ENCODE assay signal across 1 cellular context in genomic region chr21:44868707-44869106, GRCh38.
TF ChIP-seq lines count a peak whose summit lies in the region.

No MANE protein-coding gene starts in this region.

TF ChIP-seq in HEK293T, 16 proteins besides CTCF, POLR2A, EP300 and RAD21 (continued from another document):
- TF ChIP-seq FOXM1 (IDR thresholded peaks at IDR 0.05; ENCODE audit: borderline replicate concordance) = no peak
- no peak for TF ChIP-seq ARNT (IDR thresholded peaks at IDR 0.05)
- no peak for TF ChIP-seq FOXK2 (IDR thresholded peaks at IDR 0.05)
- no peak for TF ChIP-seq HDGF (IDR thresholded peaks at IDR 0.05; ENCODE audit: borderline replicate concordance)
- TF ChIP-seq NFRKB (IDR thresholded peaks at IDR 0.05) = no peak
